Comparison of ENCODE assay signal across 8 cellular contexts in genomic region chr7:142412551-142413193, GRCh38.
A peak's percentile ranks its signal among the peaks of the same experiment; 100 is the strongest.
DNase-seq lines count a peak whose midpoint lies in the region; ATAC-seq and TF ChIP-seq lines count a peak whose summit lies in the region.

No MANE protein-coding gene starts in this region.

- intact Hi-C loops in CD14-positive monocyte (cut with micrococcal nuclease), result no loop called here

- H3K27me3 Mint-ChIP-seq in CD14-positive monocyte (ENCODE audit: low read depth in 3 of 3) (no peaks in the 10 kb centered on the region), type B pancreatic cell (no peaks in the 10 kb centered on the region)

- TF ChIP-seq CTCF in CD14-positive monocyte (IDR thresholded peaks at IDR 0.05) (peak; percentile 81), OCI-LY1 (IDR thresholded peaks at IDR 0.05; ENCODE audit: low read length) (peak; percentile 98), type B pancreatic cell (conservative IDR thresholded peaks at IDR 0.05) (peak; percentile 70), omental fat pad (IDR thresholded peaks at IDR 0.05) (no peak)

- H3K9me3 ChIP-seq in OCI-LY1 (ENCODE audit: low read length), result no peaks in the 10 kb centered on the region

- H4K20me1 ChIP-seq in OCI-LY1 (ENCODE audit: insufficient read depth, low read length), result no peaks in the 10 kb centered on the region

- H3F3A ChIP-seq in OCI-LY1 (ENCODE audit: insufficient read depth, low read length), result no peaks in the 10 kb centered on the region

- DNase-seq in CD14-positive monocyte (ENCODE audit: low spot score) (no peak), amniotic stem cell (lab: John Stamatoyannopoulos, UW) (peak; percentile 21), left lobe of liver (ENCODE audit: low spot score) (no peak), type B pancreatic cell (ENCODE audit: extremely low spot score, unreplicated experiment) (no peak), omental fat pad (ENCODE audit: low spot score) (no peak)

- H3K4me1 Mint-ChIP-seq in CD14-positive monocyte (peaks cover 14% of the 10 kb centered on the region), type B pancreatic cell (ENCODE audit: unreplicated experiment) (no peaks in the 10 kb centered on the region)

- H3K36me3 Mint-ChIP-seq in CD14-positive monocyte (no peaks in the 10 kb centered on the region), type B pancreatic cell (no peaks in the 10 kb centered on the region)

- H3K27me3 ChIP-seq in OCI-LY1 (ENCODE audit: insufficient read depth, low read length), result no peaks in the 10 kb centered on the region

- peak; percentile 72 for ATAC-seq in GM18858 (IDR thresholded peaks at IDR 0.05; ENCODE audit: unreplicated experiment)
- ATAC-seq in HG02970 (IDR thresholded peaks at IDR 0.05; ENCODE audit: low FRiP score, unreplicated experiment), result peak; percentile 70
- peak; percentile 41 for ATAC-seq in left lobe of liver
- ATAC-seq in omental fat pad (ENCODE audit: low FRiP score), result no peak

- no peak overlapping the region for H3K4me2 ChIP-seq in OCI-LY1 (ENCODE audit: low read length)

- H3K27ac Mint-ChIP-seq in CD14-positive monocyte (peak overlapping the region in 1 of 7 donors; percentile 26), type B pancreatic cell (no peak overlapping the region)

- H3K4me3 Mint-ChIP-seq in CD14-positive monocyte, result no peak overlapping the region
- H3K4me3 Mint-ChIP-seq in type B pancreatic cell, result no peak overlapping the region

- no peak overlapping the region for H3K4me3 ChIP-seq in OCI-LY1 (ENCODE audit: low read depth, low read length, poor library complexity, severe bottlenecking)

- H3K4me1 ChIP-seq in OCI-LY1 (ENCODE audit: insufficient read depth, low read length, severe bottlenecking), result no peaks in the 10 kb centered on the region

- no peak overlapping the region for H3K9ac ChIP-seq in OCI-LY1 (ENCODE audit: low read length)

- H3K36me3 ChIP-seq in OCI-LY1 (ENCODE audit: insufficient read depth, low read length), result no peaks in the 10 kb centered on the region

- H3K9me2 ChIP-seq in OCI-LY1 (ENCODE audit: low read depth, low read length), result no peaks in the 10 kb centered on the region

- H3K27ac ChIP-seq in OCI-LY1 (ENCODE audit: low read depth, low read length, poor library complexity, severe bottlenecking), result no peak overlapping the region

- H3K79me2 ChIP-seq in OCI-LY1 (ENCODE audit: insufficient read depth, low read length), result no peaks in the 10 kb centered on the region

- no peaks in the 10 kb centered on the region for H3K9me3 Mint-ChIP-seq in CD14-positive monocyte
- H3K9me3 Mint-ChIP-seq in type B pancreatic cell, result no peaks in the 10 kb centered on the region

- no peak overlapping the region for H2AFZ ChIP-seq in OCI-LY1 (ENCODE audit: low read length)

Comparison
In these comparisons a context has a peak if more than half of its experiments do, and no peak if none do; other contexts are left out.
1. CTCF ChIP-seq: peak in CD14-positive monocyte (single experiment), OCI-LY1 (single experiment) and type B pancreatic cell (single experiment); none in omental fat pad (0 of 3).